10 cellular contexts compared by ENCODE assay signal in the genomic region with DNA sequence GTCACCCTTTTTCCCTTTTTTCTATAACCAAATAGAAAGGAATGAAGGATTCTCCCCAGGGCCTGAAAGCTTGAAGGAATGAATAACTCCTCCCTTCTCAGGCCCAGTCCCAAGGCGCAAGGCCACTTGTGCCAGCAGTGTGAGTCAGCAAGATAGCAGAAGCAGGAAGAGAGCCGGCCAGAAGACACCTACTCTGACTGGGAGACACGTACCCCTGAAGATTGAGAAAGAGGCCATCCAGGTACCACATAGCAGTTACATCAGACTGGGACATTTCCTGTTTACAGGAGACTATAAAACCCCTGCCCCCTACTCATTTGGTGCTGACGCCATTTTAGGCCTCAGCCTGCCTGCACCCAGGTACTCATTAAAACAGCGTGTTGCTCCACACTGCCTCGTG.
DNase-seq lines count a peak whose midpoint lies in the region; ATAC-seq, FAIRE-seq and TF ChIP-seq lines count a peak whose summit lies in the region.
"Had no signal": no experiment of that assay in that cellular context is flagged by ENCODE, and none has a peak within 500 bp of the region (broad histone marks: within the 10 kb centered on the region; RNA-seq: fewer than 3 reads in every experiment).

No MANE protein-coding gene starts in this region.

- H3K4me1 ChIP-seq in GM23248 (ENCODE audit: insufficient read depth) (0 out of 2 replicates have a peak, but pooled peaks cover 3% of the 10 kb centered on the region), Panc1 (ENCODE audit: control insufficient read depth, insufficient read depth, low read length) (no peaks in the 10 kb centered on the region), endothelial cell of umbilical vein (ENCODE audit: control insufficient read depth, extremely low read depth, insufficient read depth, low read length) (peaks cover 11% of the 10 kb centered on the region), trophoblast cell (ENCODE audit: control insufficient read depth in 1 of 2, insufficient read depth in 2 of 2, low read length in 2 of 2) (no peaks in the 10 kb centered on the region)

- H3K9me3 ChIP-seq in GM23248 (ENCODE audit: low read depth), result no peaks in the 10 kb centered on the region
- H3K9me3 ChIP-seq in Panc1 (ENCODE audit: control insufficient read depth, insufficient read depth, low read depth, low read length), result peaks cover 13% of the 10 kb centered on the region; the same call in 1 of the 2 replicates
- H3K9me3 ChIP-seq in endothelial cell of umbilical vein (replicated peaks; ENCODE audit: control insufficient read depth, insufficient read depth, low read length), result no peaks in the 10 kb centered on the region
- no peaks in the 10 kb centered on the region for H3K9me3 ChIP-seq in trophoblast cell (ENCODE audit: insufficient read depth, low read depth, low read length)

- no peak for TF ChIP-seq CTCF in Panc1 (IDR thresholded peaks at IDR 0.05)
- no peak for TF ChIP-seq CTCF in endothelial cell of umbilical vein (IDR thresholded peaks at IDR 0.05; ENCODE audit: extremely low read depth in 1 of 2, insufficient read depth in 1 of 2, low read depth in 1 of 2, low read length in 2 of 2)
- no peak for TF ChIP-seq CTCF in glutamatergic neuron (IDR thresholded peaks at IDR 0.05; ENCODE audit: partially characterized antibody, unreplicated experiment)

- H3K4ac ChIP-seq in trophoblast cell (ENCODE audit: low read depth, low read length), result no peak overlapping the region

- H4K91ac ChIP-seq in trophoblast cell (ENCODE audit: low read depth, low read length), result no peak overlapping the region

- no peaks in the 10 kb centered on the region for H3K27me3 Mint-ChIP-seq in activated T-cell treated with anti-CD3 and anti-CD28 coated beads, Interleukin-2, amount 50 U/mL, for 4 hours (ENCODE audit: low read depth)
- no peaks in the 10 kb centered on the region for H3K27me3 Mint-ChIP-seq in glutamatergic neuron (ENCODE audit: unreplicated experiment)

- no peak overlapping the region for H3K9ac ChIP-seq in GM23248
- H3K9ac ChIP-seq in endothelial cell of umbilical vein (replicated peaks; ENCODE audit: extremely low read depth, insufficient read depth, low read length), result no peak overlapping the region
- H3K9ac ChIP-seq in trophoblast cell (ENCODE audit: low read length), result no peak overlapping the region

- H4K8ac ChIP-seq in trophoblast cell (ENCODE audit: low read depth, low read length), result no peak overlapping the region

- FAIRE-seq in endothelial cell of umbilical vein (lab: Jason Lieb, UNC), result peak; percentile 55

- no peaks in the 10 kb centered on the region for H3K79me1 ChIP-seq in trophoblast cell (ENCODE audit: low read length)

- no peak for TF ChIP-seq POLR2A in endothelial cell of umbilical vein (IDR thresholded peaks at IDR 0.05; ENCODE audit: low read depth, low read length)

- POLR2A ChIA-PET in Panc1 (lab: Charles Lee) (no interaction called here), endothelial cell of umbilical vein (lab: Charles Lee) (no interaction called here)

- H3K27ac ChIP-seq in GM23248 (0 out of 2 replicates have a peak overlapping the region, but pooled peaks have one; percentile 29), Panc1 (ENCODE audit: low read length) (peak overlapping the region; percentile 57; the same call in 1 of the 2 replicates), endothelial cell of umbilical vein (ENCODE audit: insufficient read depth, low read depth, low read length) (peak overlapping the region; percentile 29), trophoblast cell (ENCODE audit: low read depth, low read length) (no peak overlapping the region)

- H3K4me3 ChIP-seq in GM23248, result no peak overlapping the region
- no peak overlapping the region for H3K4me3 ChIP-seq in Panc1 (ENCODE audit: low read depth in 2 of 2, low read length in 2 of 2)
- H3K4me3 ChIP-seq in endothelial cell of umbilical vein (replicated peaks in 1 of 3; ENCODE audit: insufficient read depth in 1 of 3, low read depth in 1 of 3, low read length in 3 of 3), result no peak overlapping the region
- no peak overlapping the region for H3K4me3 ChIP-seq in trophoblast cell (ENCODE audit: low read depth, low read length)
- H3K4me3 ChIP-seq: lung had no signal

- H3K27me3 ChIP-seq in GM23248 (replicated peaks; ENCODE audit: insufficient read depth), result no peaks in the 10 kb centered on the region
- no peaks in the 10 kb centered on the region for H3K27me3 ChIP-seq in Panc1 (ENCODE audit: control insufficient read depth, insufficient read depth, low read length)
- no peaks in the 10 kb centered on the region for H3K27me3 ChIP-seq in endothelial cell of umbilical vein (ENCODE audit: control insufficient read depth in 2 of 2, insufficient read depth in 2 of 2, low read length in 2 of 2)
- H3K27me3 ChIP-seq in trophoblast cell (ENCODE audit: insufficient read depth, low read length), result no peaks in the 10 kb centered on the region

- no peak overlapping the region for H2BK12ac ChIP-seq in trophoblast cell (ENCODE audit: low read length)

- H3K14ac ChIP-seq in trophoblast cell (ENCODE audit: low read length), result no peak overlapping the region

- H3K4me2 ChIP-seq in GM23248 (ENCODE audit: unreplicated experiment) (no peak overlapping the region), endothelial cell of umbilical vein (ENCODE audit: insufficient read depth, low read length) (no peak overlapping the region), trophoblast cell (ENCODE audit: low read length) (no peak overlapping the region)

- intact Hi-C loops in Panc1 (cut with micrococcal nuclease; ENCODE audit: unreplicated experiment) (no loop called here), endothelial cell of umbilical vein (cut with micrococcal nuclease) (no loop called here)

- no peak overlapping the region for H2BK5ac ChIP-seq in trophoblast cell (ENCODE audit: low read depth, low read length, poor library complexity)

- ATAC-seq in Panc1, result no peak
- no peak for ATAC-seq in activated T-cell treated with anti-CD3 and anti-CD28 coated beads, Interleukin-2, amount 50 U/mL, for 4 hours

- dilution Hi-C loops in endothelial cell of umbilical vein (cut with MboI; ENCODE audit: extremely low pct_ligation_motif_present, low sequenced_read_pairs), result no loop called here

- no peak overlapping the region for H3K27ac Mint-ChIP-seq in glutamatergic neuron (ENCODE audit: unreplicated experiment)

- H3K4me3 Mint-ChIP-seq in activated T-cell treated with anti-CD3 and anti-CD28 coated beads, Interleukin-2, amount 50 U/mL, for 4 hours, result no peak overlapping the region
- H3K4me3 Mint-ChIP-seq in glutamatergic neuron (ENCODE audit: unreplicated experiment), result no peak overlapping the region

- CTCF ChIA-PET in Panc1 (lab: Charles Lee) (no interaction called here), endothelial cell of umbilical vein (lab: Charles Lee) (no interaction called here)

- H3K9me3 Mint-ChIP-seq in activated T-cell treated with anti-CD3 and anti-CD28 coated beads, Interleukin-2, amount 50 U/mL, for 4 hours, result no peaks in the 10 kb centered on the region
- peaks cover 2% of the 10 kb centered on the region for H3K9me3 Mint-ChIP-seq in glutamatergic neuron (ENCODE audit: unreplicated experiment)

- H3K18ac ChIP-seq in trophoblast cell (ENCODE audit: low read length), result no peak overlapping the region

- BruUV-seq in Panc1 (replicated peaks; lab: Mats Ljungman, UMichigan) (no TSS peak), endothelial cell of umbilical vein (replicated peaks; lab: Mats Ljungman, UMichigan) (no TSS peak)

- no peak overlapping the region for H2BK120ac ChIP-seq in trophoblast cell (ENCODE audit: insufficient read depth, low read length, poor library complexity)

- H4K12ac ChIP-seq in trophoblast cell (ENCODE audit: low read depth, low read length), result no peak overlapping the region

- in situ Hi-C loops in GM23248 (cut with MboI), result no loop called here
- in situ Hi-C loops in Panc1 (cut with HindIII; ENCODE audit: low pct_unique_long_range_greater_than_20kb, low sequenced_read_pairs), result no loop called here
- in situ Hi-C loops in G401 (cut with HindIII; ENCODE audit: low sequenced_read_pairs), result no loop called here

- no peaks in the 10 kb centered on the region for H3K9me2 ChIP-seq in GM23248 (ENCODE audit: insufficient read depth)

- no peak overlapping the region for H3K23ac ChIP-seq in trophoblast cell (ENCODE audit: low read length)

- no peaks in the 10 kb centered on the region for H3K9me1 ChIP-seq in endothelial cell of umbilical vein (replicated peaks; ENCODE audit: control insufficient read depth, extremely low read depth, insufficient read depth, low read length)

- 55% methylated on average over 6 of the region's 6 CpGs for WGBS in GM23248 (ENCODE audit: low coverage in 1 of 2, low lambda C conversion rate in 2 of 2, missing lambda C conversion rate in 2 of 2), 2 experiments
- WGBS in trophoblast cell (ENCODE audit: extremely low coverage, insufficient coverage, insufficient read length), result no CpG with 5 or more reads among the region's 6 CpGs

- no peaks in the 10 kb centered on the region for H3K4me1 Mint-ChIP-seq in activated T-cell treated with anti-CD3 and anti-CD28 coated beads, Interleukin-2, amount 50 U/mL, for 4 hours (ENCODE audit: low read depth)
- no peaks in the 10 kb centered on the region for H3K4me1 Mint-ChIP-seq in glutamatergic neuron (ENCODE audit: low read depth, unreplicated experiment)

- no peaks in the 10 kb centered on the region for H3F3A ChIP-seq in GM23248 (ENCODE audit: insufficient read depth)

- H4K20me1 ChIP-seq in GM23248 (ENCODE audit: insufficient read depth) (no peaks in the 10 kb centered on the region), endothelial cell of umbilical vein (replicated peaks; ENCODE audit: control insufficient read depth, extremely low read depth, insufficient read depth, low read length) (no peaks in the 10 kb centered on the region)

- H2AFZ ChIP-seq in GM23248 (no peak overlapping the region), endothelial cell of umbilical vein (ENCODE audit: low read depth, low read length) (peak overlapping the region; percentile 64), trophoblast cell (ENCODE audit: insufficient read depth, low read length, poor library complexity) (no peak overlapping the region)

- H3K36me3 Mint-ChIP-seq in activated T-cell treated with anti-CD3 and anti-CD28 coated beads, Interleukin-2, amount 50 U/mL, for 4 hours (ENCODE audit: insufficient read depth), result no peaks in the 10 kb centered on the region
- peaks cover 9% of the 10 kb centered on the region for H3K36me3 Mint-ChIP-seq in glutamatergic neuron (ENCODE audit: unreplicated experiment)

- no peak overlapping the region for H2AK5ac ChIP-seq in trophoblast cell (ENCODE audit: low read length)

- H3K36me3 ChIP-seq in GM23248 (ENCODE audit: low read depth), result no peaks in the 10 kb centered on the region
- no peaks in the 10 kb centered on the region for H3K36me3 ChIP-seq in Panc1 (ENCODE audit: control insufficient read depth, insufficient read depth, low read length)
- H3K36me3 ChIP-seq in endothelial cell of umbilical vein (ENCODE audit: control insufficient read depth in 2 of 2, extremely low read depth in 1 of 2, insufficient read depth in 2 of 2, low read length in 2 of 2), result no peaks in the 10 kb centered on the region
- H3K36me3 ChIP-seq in trophoblast cell (ENCODE audit: control insufficient read depth in 1 of 2, insufficient read depth in 2 of 2, low read length in 2 of 2), result no peaks in the 10 kb centered on the region

- no peaks in the 10 kb centered on the region for H3K79me2 ChIP-seq in GM23248 (ENCODE audit: insufficient read depth)
- peaks cover 2% of the 10 kb centered on the region for H3K79me2 ChIP-seq in endothelial cell of umbilical vein (ENCODE audit: control insufficient read depth, insufficient read depth, low read length)
- no peaks in the 10 kb centered on the region for H3K79me2 ChIP-seq in trophoblast cell (ENCODE audit: control insufficient read depth, insufficient read depth, low read length, poor library complexity)

- DNase-seq in GM23248, result peak; percentile 86
- no peak for DNase-seq in Panc1 (ENCODE audit: low read depth, low spot score)
- DNase-seq in endothelial cell of umbilical vein (ENCODE audit: low read depth, low spot score), result peak; percentile 31
- DNase-seq in trophoblast cell, result peak; percentile 52 to 64
- no peak for DNase-seq in activated CD4-positive, CD25-positive, alpha-beta regulatory T cell (lab: John Stamatoyannopoulos, UW)
- no peak for DNase-seq in activated T-cell treated with anti-CD3 and anti-CD28 coated beads, Interleukin-2, amount 50 U/mL, for 4 hours
- DNase-seq in G401 (ENCODE audit: low spot score), result no peak
- no peak for DNase-seq in glutamatergic neuron
- DNase-seq: NCI-H526 had no signal

Comparison
In these comparisons a context has a peak if more than half of its experiments do, and no peak if none do; other contexts are left out.
1. DNase-seq: peak in GM23248 (single experiment), endothelial cell of umbilical vein (single experiment) and trophoblast cell (2 of 2); none in Panc1 (single experiment), activated CD4-positive, CD25-positive, alpha-beta regulatory T cell (0 of 4), activated T-cell treated with anti-CD3 and anti-CD28 coated beads, Interleukin-2, amount 50 U/mL, for 4 hours (single experiment), G401 (single experiment) and glutamatergic neuron (single experiment).